Comparison of ENCODE assay signal across 34 cellular contexts in genomic region chr2:231475965-231476364, GRCh38. TPM values are rescaled to one million over a fixed set of nuclear protein-coding genes. Genes with fewer than 3 reads are reported as not detected.
"Had no signal": no experiment of that assay in that cellular context is flagged by ENCODE, and none has a peak within 500 bp of the region (broad histone marks: within the 10 kb centered on the region; RNA-seq: fewer than 3 reads in every experiment).

No MANE protein-coding gene starts in this region.

- H3K27ac Mint-ChIP-seq: activated CD8-positive, alpha-beta T cell treated with anti-CD3 and anti-CD28 coated beads for 36 hours; activated naive CD8-positive, alpha-beta T cell; activated T-helper 17 cell treated with anti-CD3 and anti-CD28 coated beads, Interleukin-2, amount 50 U/mL, for 72 hours; dendritic cell treated with granulocyte-macrophage colony-stimulating factor and Interleukin-4, amounts not matched to agents 40 ng/mL and 50 ng/mL, for 4 days; T-helper 17 cell; WTC11 had no signal

- H3K27me3 ChIP-seq: brain microvascular endothelial cell, dorsolateral prefrontal cortex, esophagus muscularis mucosa, gastrocnemius medialis, heart left ventricle had no signal

- FAIRE-seq: astrocyte, bronchial epithelial cell had no signal

- H3K4me3 ChIP-seq: coronary artery, dorsolateral prefrontal cortex, esophagus muscularis mucosa, gastrocnemius medialis, heart left ventricle had no signal

- H3K4me3 Mint-ChIP-seq: activated CD8-positive, alpha-beta T cell treated with anti-CD3 and anti-CD28 coated beads for 36 hours; activated naive CD8-positive, alpha-beta T cell; activated T-cell treated with anti-CD3 and anti-CD28 coated beads, Interleukin-2, amount 50 U/mL, for 4 hours; activated T-helper 17 cell treated with anti-CD3 and anti-CD28 coated beads, Interleukin-2, amount 50 U/mL, for 72 hours; central memory CD8-positive, alpha-beta T cell; dendritic cell treated with granulocyte-macrophage colony-stimulating factor and Interleukin-4, amounts not matched to agents 40 ng/mL and 50 ng/mL, for 4 days; effector memory CD8-positive, alpha-beta T cell; T-helper 17 cell; T-helper 2 cell treated with Interferon-gamma antibody and Interleukin-4, amounts not matched to agents 5 μg/mL and 100 μg/mL, for 36 hours; WTC11 had no signal

- H3K36me3 ChIP-seq: brain microvascular endothelial cell, gastrocnemius medialis, heart left ventricle had no signal

- DNase-seq: activated CD4-positive, alpha-beta T cell treated with anti-CD3 and anti-CD28 coated beads for 48 hours; activated CD4-positive, alpha-beta T cell treated with anti-CD3 and anti-CD28 coated beads, Interleukin-2, amount 50 U/mL, for 1 hour; activated CD4-positive, alpha-beta T cell treated with anti-CD3 and anti-CD28 coated beads, Interleukin-2, amount 50 U/mL, for 48 hours; activated CD8-positive, alpha-beta T cell treated with anti-CD3 and anti-CD28 coated beads for 36 hours; activated effector memory CD4-positive, alpha-beta T cell treated with Interleukin-2 at 50 U/mL for 16 hours; activated gamma-delta T cell treated with Interleukin-2 at 50 U/mL for 16 hours; activated naive CD4-positive, alpha-beta T cell treated with anti-CD3 and anti-CD28 coated beads, Interleukin-2, amount 50 U/mL, for 16 hours; activated naive CD4-positive, alpha-beta T cell treated with Interleukin-2 at 50 U/mL for 16 hours; activated T-cell treated with anti-CD3 and anti-CD28 coated beads, Interleukin-2, amount 50 U/mL, for 4 hours; amniotic stem cell; anterior cingulate cortex; brain microvascular endothelial cell; dorsolateral prefrontal cortex; effector CD4-positive, alpha-beta T cell; effector memory CD8-positive, alpha-beta T cell; erythroblast; foreskin keratinocyte; gastrocnemius medialis; glutamatergic neuron; heart left ventricle; T-helper 17 cell; T1000 had no signal

- H3K4me1 ChIP-seq: esophagus muscularis mucosa, foreskin keratinocyte, gastrocnemius medialis had no signal

- ATAC-seq: activated CD4-positive, CD25-positive, alpha-beta regulatory T cell treated with anti-CD3 and anti-CD28 coated beads, Interleukin-2, amount 50 U/mL, for 24 hours; activated CD8-positive, alpha-beta T cell treated with anti-CD3 and anti-CD28 coated beads for 36 hours; activated T-cell treated with anti-CD3 and anti-CD28 coated beads, Interleukin-2, amount 50 U/mL, for 4 hours; activated T-helper 17 cell treated with anti-CD3 and anti-CD28 coated beads, Interleukin-2, amount 50 U/mL, for 72 hours; effector memory CD8-positive, alpha-beta T cell; foreskin keratinocyte; gastrocnemius medialis; heart left ventricle; T-helper 17 cell; WTC11 had no signal

- H3K27me3 Mint-ChIP-seq: activated CD8-positive, alpha-beta T cell treated with anti-CD3 and anti-CD28 coated beads for 36 hours; activated naive CD8-positive, alpha-beta T cell; central memory CD8-positive, alpha-beta T cell; T-helper 17 cell had no signal

- H3K4me1 Mint-ChIP-seq: activated T-helper 17 cell treated with anti-CD3 and anti-CD28 coated beads, Interleukin-2, amount 50 U/mL, for 72 hours; central memory CD8-positive, alpha-beta T cell had no signal

- H3K9me3 Mint-ChIP-seq: activated CD8-positive, alpha-beta T cell treated with anti-CD3 and anti-CD28 coated beads for 36 hours; activated T-cell treated with anti-CD3 and anti-CD28 coated beads, Interleukin-2, amount 50 U/mL, for 4 hours; activated T-helper 17 cell treated with anti-CD3 and anti-CD28 coated beads, Interleukin-2, amount 50 U/mL, for 72 hours; central memory CD8-positive, alpha-beta T cell; dendritic cell treated with granulocyte-macrophage colony-stimulating factor and Interleukin-4, amounts not matched to agents 40 ng/mL and 50 ng/mL, for 4 days; effector memory CD8-positive, alpha-beta T cell; T-helper 2 cell treated with Interferon-gamma antibody and Interleukin-4, amounts not matched to agents 5 μg/mL and 100 μg/mL, for 36 hours; WTC11 had no signal

- H3K9me3 ChIP-seq: esophagus muscularis mucosa, gastrocnemius medialis, heart left ventricle had no signal

- H3K27ac ChIP-seq: brain microvascular endothelial cell, coronary artery, dorsolateral prefrontal cortex, esophagus muscularis mucosa, foreskin keratinocyte, gastrocnemius medialis, heart left ventricle, VCaP had no signal

- H3K36me3 Mint-ChIP-seq: WTC11 had no signal

RNA-seq across cellular contexts. Expression of gene NMUR1, which starts 54.3 kb away (rescaled TPM):
- total RNA-seq: astrocyte, bronchial epithelial cell, foreskin keratinocyte had no signal
- polyA plus RNA-seq: foreskin keratinocyte had no signal
